11 cellular contexts compared by ENCODE assay signal in the genomic region with DNA sequence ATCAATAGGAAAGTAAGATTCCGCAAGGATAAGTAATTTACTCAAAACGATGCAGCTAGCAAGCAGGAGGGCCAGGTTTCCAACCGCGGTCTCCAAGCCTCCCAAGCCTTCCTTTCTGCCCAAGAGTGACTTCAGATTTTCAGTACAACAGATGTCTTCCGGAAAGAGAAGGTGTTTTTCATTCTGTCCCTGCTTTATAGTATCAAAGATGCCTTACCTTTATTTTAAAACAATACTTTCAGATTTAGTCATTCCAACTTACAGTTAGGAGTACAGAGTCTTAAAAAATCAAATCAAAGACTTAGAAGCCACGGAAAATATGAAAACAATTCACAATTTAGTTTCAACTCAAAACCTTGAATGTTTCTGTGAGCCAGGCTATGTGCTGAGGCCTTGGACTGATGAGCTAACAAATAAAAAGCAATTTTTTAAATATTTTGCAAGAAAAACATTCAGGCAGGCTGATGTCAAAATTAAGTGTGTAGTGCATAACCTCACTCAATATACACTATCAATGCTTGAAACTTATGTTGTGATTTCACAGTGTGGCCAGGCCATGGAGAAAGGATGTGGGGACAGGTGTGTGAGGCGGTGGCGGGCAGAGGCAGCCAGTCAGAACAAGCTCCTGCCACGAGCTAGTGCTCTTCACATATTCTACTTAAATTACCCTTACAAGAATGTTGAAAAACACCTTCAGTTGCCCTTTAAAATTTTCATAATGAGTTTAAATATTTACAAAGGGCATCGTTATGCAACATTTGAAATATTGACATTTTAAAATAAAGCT. TPM values are rescaled to one million over a fixed set of nuclear protein-coding genes. Genes with fewer than 3 reads are reported as not detected.
A peak's percentile ranks its signal among the peaks of the same experiment; 100 is the strongest.
DNase-seq lines count a peak whose midpoint lies in the region; ATAC-seq lines count a peak whose summit lies in the region.
"Had no signal": no experiment of that assay in that cellular context is flagged by ENCODE, and none has a peak within 500 bp of the region (broad histone marks: within the 10 kb centered on the region; RNA-seq: fewer than 3 reads in every experiment).

No MANE protein-coding gene starts in this region.

- CTCF ChIA-PET in activated CD4-positive, alpha-beta memory T cell treated with anti-CD3 and anti-CD28 coated beads for 36 hours (lab: Charles Lee), result no interaction called here
- CTCF ChIA-PET in activated CD4-positive, alpha-beta memory T cell treated with anti-CD3 and anti-CD28 coated beads, Interleukin-2, amount 10 ng/mL, durations not matched to agents 7 days and 5 days (lab: Charles Lee), result no interaction called here

- intact Hi-C loops in activated CD4-positive, alpha-beta memory T cell treated with anti-CD3 and anti-CD28 coated beads for 36 hours (cut with micrococcal nuclease), result no loop called here

- ATAC-seq in GM21786 (IDR thresholded peaks at IDR 0.05; ENCODE audit: unreplicated experiment), result peak; percentile 77
- ATAC-seq in HG03520 (IDR thresholded peaks at IDR 0.05; ENCODE audit: unreplicated experiment), result peak; percentile 49
- peak; percentile 55 for ATAC-seq in stimulated activated effector memory CD8-positive, alpha-beta T cell treated with anti-CD3 and anti-CD28 coated beads, Interleukin-12 subunit alpha, Interleukin-12 subunit beta, amount 100 ng/mL, for 72 hours

- H3K27me3 Mint-ChIP-seq in activated CD4-positive, alpha-beta memory T cell treated with anti-CD3 and anti-CD28 coated beads for 36 hours, result no peaks in the 10 kb centered on the region
- peaks cover 4% of the 10 kb centered on the region for H3K27me3 Mint-ChIP-seq in activated CD4-positive, alpha-beta memory T cell treated with anti-CD3 and anti-CD28 coated beads, Interleukin-2, amount 10 ng/mL, durations not matched to agents 7 days and 5 days

- no peak overlapping the region for H3K4me3 Mint-ChIP-seq in activated CD4-positive, alpha-beta memory T cell treated with anti-CD3 and anti-CD28 coated beads for 36 hours
- H3K4me3 Mint-ChIP-seq in activated CD4-positive, alpha-beta memory T cell treated with anti-CD3 and anti-CD28 coated beads, Interleukin-2, amount 10 ng/mL, durations not matched to agents 7 days and 5 days, result no peak overlapping the region
- no peak overlapping the region for H3K4me3 Mint-ChIP-seq in stimulated activated effector memory CD8-positive, alpha-beta T cell treated with anti-CD3 and anti-CD28 coated beads, Interleukin-12 subunit alpha, Interleukin-12 subunit beta, amount 100 ng/mL, for 72 hours

- POLR2A ChIA-PET in activated CD4-positive, alpha-beta memory T cell treated with anti-CD3 and anti-CD28 coated beads for 36 hours (lab: Charles Lee), result no interaction called here
- POLR2A ChIA-PET in activated CD4-positive, alpha-beta memory T cell treated with anti-CD3 and anti-CD28 coated beads, Interleukin-2, amount 10 ng/mL, durations not matched to agents 7 days and 5 days (lab: Charles Lee), result no interaction called here

- no peak overlapping the region for H3K27ac Mint-ChIP-seq in activated CD4-positive, alpha-beta memory T cell treated with anti-CD3 and anti-CD28 coated beads for 36 hours
- no peak overlapping the region for H3K27ac Mint-ChIP-seq in activated CD4-positive, alpha-beta memory T cell treated with anti-CD3 and anti-CD28 coated beads, Interleukin-2, amount 10 ng/mL, durations not matched to agents 7 days and 5 days
- peak overlapping the region; percentile 14 for H3K27ac Mint-ChIP-seq in stimulated activated effector memory CD8-positive, alpha-beta T cell treated with anti-CD3 and anti-CD28 coated beads, Interleukin-12 subunit alpha, Interleukin-12 subunit beta, amount 100 ng/mL, for 72 hours

- H3K4me1 Mint-ChIP-seq in activated CD4-positive, alpha-beta memory T cell treated with anti-CD3 and anti-CD28 coated beads for 36 hours (ENCODE audit: low read depth), result peaks cover 25% of the 10 kb centered on the region
- H3K4me1 Mint-ChIP-seq in activated CD4-positive, alpha-beta memory T cell treated with anti-CD3 and anti-CD28 coated beads, Interleukin-2, amount 10 ng/mL, durations not matched to agents 7 days and 5 days, result peaks cover 16% of the 10 kb centered on the region
- peaks cover 7% of the 10 kb centered on the region for H3K4me1 Mint-ChIP-seq in stimulated activated effector memory CD8-positive, alpha-beta T cell treated with anti-CD3 and anti-CD28 coated beads, Interleukin-12 subunit alpha, Interleukin-12 subunit beta, amount 100 ng/mL, for 72 hours

- peaks cover 10% of the 10 kb centered on the region for H3K36me3 Mint-ChIP-seq in activated CD4-positive, alpha-beta memory T cell treated with anti-CD3 and anti-CD28 coated beads for 36 hours
- no peaks in the 10 kb centered on the region for H3K36me3 Mint-ChIP-seq in activated CD4-positive, alpha-beta memory T cell treated with anti-CD3 and anti-CD28 coated beads, Interleukin-2, amount 10 ng/mL, durations not matched to agents 7 days and 5 days (ENCODE audit: low read depth)
- peaks cover 9% of the 10 kb centered on the region for H3K36me3 Mint-ChIP-seq in stimulated activated effector memory CD8-positive, alpha-beta T cell treated with anti-CD3 and anti-CD28 coated beads, Interleukin-12 subunit alpha, Interleukin-12 subunit beta, amount 100 ng/mL, for 72 hours

- no peaks in the 10 kb centered on the region for H3K9me3 Mint-ChIP-seq in activated CD4-positive, alpha-beta memory T cell treated with anti-CD3 and anti-CD28 coated beads for 36 hours
- no peaks in the 10 kb centered on the region for H3K9me3 Mint-ChIP-seq in activated CD4-positive, alpha-beta memory T cell treated with anti-CD3 and anti-CD28 coated beads, Interleukin-2, amount 10 ng/mL, durations not matched to agents 7 days and 5 days
- H3K9me3 Mint-ChIP-seq in stimulated activated effector memory CD8-positive, alpha-beta T cell treated with anti-CD3 and anti-CD28 coated beads, Interleukin-12 subunit alpha, Interleukin-12 subunit beta, amount 100 ng/mL, for 72 hours, result no peaks in the 10 kb centered on the region

- DNase-seq in activated CD4-positive, alpha-beta memory T cell treated with anti-CD3 and anti-CD28 coated beads for 36 hours, result peak; percentile 33
- no peak for DNase-seq in activated CD4-positive, alpha-beta memory T cell treated with anti-CD3 and anti-CD28 coated beads, Interleukin-2, amount 10 ng/mL, durations not matched to agents 7 days and 5 days
- DNase-seq in stimulated activated effector memory CD8-positive, alpha-beta T cell treated with anti-CD3 and anti-CD28 coated beads, Interleukin-12 subunit alpha, Interleukin-12 subunit beta, amount 100 ng/mL, for 72 hours (ENCODE audit: low spot score in 2 of 2), result no peak
- DNase-seq in DMS79 (lab: John Stamatoyannopoulos, UW) (no peak), Ammon's horn (ENCODE audit: low spot score) (no peak), NCI-H1930 (lab: John Stamatoyannopoulos, UW) (no peak)
- DNase-seq: activated CD4-positive, CD25-positive, alpha-beta regulatory T cell; NCI-H2171 treated with DMSO at 0.1 percent for 48 hours; RPMI8226 had no signal

RNA-seq across cellular contexts. Expression of gene CYB5A, which starts 43.4 kb away (rescaled TPM):
- total RNA-seq in activated CD4-positive, alpha-beta memory T cell treated with anti-CD3 and anti-CD28 coated beads for 36 hours, result 10 to 100 TPM; 64.4 to 65.2 TPM
- total RNA-seq in activated CD4-positive, alpha-beta memory T cell treated with anti-CD3 and anti-CD28 coated beads, Interleukin-2, amount 10 ng/mL, durations not matched to agents 7 days and 5 days, result 10 to 100 TPM; 20.4 to 21.9 TPM
